Comparison of ENCODE assay signal across 8 cellular contexts in genomic region chr3:129183569-129184395, GRCh38. TPM values are rescaled to one million over a fixed set of nuclear protein-coding genes. Genes with fewer than 3 reads are reported as not detected.
DNase-seq lines count a peak whose midpoint lies in the region; ATAC-seq and TF ChIP-seq lines count a peak whose summit lies in the region.

CNBP (minus strand) TSS chr3:129183896; CDS start chr3:129171757, 12,139 bp downstream.

- TF ChIP-seq CTCF in activated B cell treated with CpG ODN at 0.5 μM for 24 hours (IDR thresholded peaks at IDR 0.05) (no peak), cardiac fibroblast (IDR thresholded peaks at IDR 0.05; ENCODE audit: low read depth, low read length) (no peak)

- POLR2A ChIA-PET in activated B cell treated with CpG ODN at 0.5 μM for 24 hours (lab: Charles Lee), result interaction anchor here (0.6 to 3.7 kb wide), 26 partner anchors 11 to 533 kb away, joined by 3 to 49 read pairs (median 5); partner anchors contain the start of genes ACAD9, CFAP92, COPG1 and IFT122

- no peaks in the 10 kb centered on the region for H3K9me3 Mint-ChIP-seq in activated B cell treated with CpG ODN at 0.5 μM for 24 hours
- H3K9me3 Mint-ChIP-seq in immature natural killer cell, result no peaks in the 10 kb centered on the region

- H3K4me1 Mint-ChIP-seq in activated B cell treated with CpG ODN at 0.5 μM for 24 hours (peaks cover 50% of the 10 kb centered on the region), immature natural killer cell (peaks cover 45 to 49% of the 10 kb centered on the region in 2 donors)

- H3K27ac Mint-ChIP-seq in activated B cell treated with CpG ODN at 0.5 μM for 24 hours (peak within 1 kb of the TSS; percentile 95), immature natural killer cell (peak within 1 kb of the TSS; percentile 92 to 98 (median 98))

- DNase-seq in AG08396 (ENCODE audit: low spot score), result peak; percentile 99
- DNase-seq in NCI-H345 (lab: John Stamatoyannopoulos, UW), result peak; percentile 90
- DNase-seq in activated B cell treated with CpG ODN at 0.5 μM for 24 hours, result peak; percentile 92
- peak; percentile 93 to 96 for DNase-seq in cardiac fibroblast (ENCODE audit: low read depth in 2 of 2)
- peak; percentile 93 to 94 (median 93) for DNase-seq in immature natural killer cell
- DNase-seq in smooth muscle cell of the brain vasculature (ENCODE audit: low read depth, low spot score), result peak; percentile 72

- H3K27me3 Mint-ChIP-seq in activated B cell treated with CpG ODN at 0.5 μM for 24 hours (no peaks in the 10 kb centered on the region), immature natural killer cell (ENCODE audit: low read depth in 3 of 3) (peaks cover 10 to 14% (median 13%) of the 10 kb centered on the region in 3 donors)

- peak within 1 kb of the TSS; percentile 95 to 100 for H3K4me3 ChIP-seq in cardiac fibroblast (replicated peaks in 1 of 2; ENCODE audit: low read depth in 2 of 2, low read length in 2 of 2)

- CTCF ChIA-PET in activated B cell treated with CpG ODN at 0.5 μM for 24 hours (lab: Charles Lee), result interaction anchor here (0.6 to 2.1 kb wide), 3 partner anchors 22 to 130 kb away, joined by 3 to 13 read pairs (median 11); no protein-coding TSS in a partner anchor

- intact Hi-C loops in activated B cell treated with CpG ODN at 0.5 μM for 24 hours (cut with micrococcal nuclease), result loop anchor here (1.0 to 10.0 kb wide), 14 partner anchors 12 to 929 kb away; partner anchors contain the start of genes ACAD9, COPG1, IFT122 and ISY1

- H3K36me3 Mint-ChIP-seq in activated B cell treated with CpG ODN at 0.5 μM for 24 hours (ENCODE audit: low read depth) (peaks cover 37% of the 10 kb centered on the region), immature natural killer cell (peaks cover 0 to 2% (median 0%) of the 10 kb centered on the region in 3 donors)

- peak within 1 kb of the TSS; percentile 95 for H3K4me3 Mint-ChIP-seq in activated B cell treated with CpG ODN at 0.5 μM for 24 hours
- H3K4me3 Mint-ChIP-seq in immature natural killer cell, result peak within 1 kb of the TSS; percentile 95 to 97 (median 95)

- ATAC-seq in GM19023 (IDR thresholded peaks at IDR 0.05; ENCODE audit: unreplicated experiment) (peak; percentile 98), HG03196 (IDR thresholded peaks at IDR 0.05; ENCODE audit: unreplicated experiment) (peak; percentile 97), activated B cell treated with CpG ODN at 0.5 μM for 24 hours (ENCODE audit: low read depth) (peak; percentile 95)

RNA-seq across cellular contexts. Expression of gene CNBP, which starts in this region (rescaled TPM):
- 281 and 303 TPM in 2 replicates for total RNA-seq in activated B cell treated with CpG ODN at 0.5 μM for 24 hours
- polyA plus RNA-seq in immature natural killer cell, result 1,000 to 10,000 TPM in 1 of 3 donors, 100 to 1,000 TPM in 2; 728 to 1,257 (median 878) TPM

Comparison
In these comparisons a context has a peak if more than half of its experiments do, and no peak if none do; other contexts are left out.
1. Peak in every context shown above with its lines: DNase-seq, ATAC-seq and H3K4me3 ChIP-seq.